17 cellular contexts compared by ENCODE assay signal in genomic region chr9:7500521-7500920, GRCh38.
"Had no signal": no experiment of that assay in that cellular context is flagged by ENCODE, and none has a peak within 500 bp of the region (broad histone marks: within the 10 kb centered on the region; RNA-seq: fewer than 3 reads in every experiment).

No MANE protein-coding gene starts in this region.

- H3K36me3 ChIP-seq: brain microvascular endothelial cell, right atrium auricular region, upper lobe of right lung had no signal

- H3K9me3 ChIP-seq: right atrium auricular region, upper lobe of right lung had no signal

- H3K27ac ChIP-seq: brain microvascular endothelial cell, right atrium auricular region, upper lobe of right lung had no signal

- H3K27me3 ChIP-seq: brain microvascular endothelial cell, right atrium auricular region, upper lobe of right lung had no signal

- H3K4me3 ChIP-seq: right atrium auricular region, upper lobe of right lung had no signal

- DNase-seq: activated CD4-positive, alpha-beta T cell treated with anti-CD3 and anti-CD28 coated beads, Interleukin-2, amount 50 U/mL, for 4 hours; activated effector memory CD4-positive, alpha-beta T cell treated with anti-CD3 and anti-CD28 coated beads, Interleukin-2, amount 50 U/mL, for 16 hours; activated naive CD4-positive, alpha-beta T cell treated with anti-CD3 and anti-CD28 coated beads, Interleukin-2, amount 50 U/mL, for 16 hours; activated T-cell treated with anti-CD3 and anti-CD28 coated beads, Interleukin-2, amount 50 U/mL, for 72 hours; aorta; brain microvascular endothelial cell; effector memory CD8-positive, alpha-beta T cell; immature natural killer cell; kidney glomerular epithelial cell; left ventricle myocardium superior; naive B cell; stimulated activated CD4-positive, alpha-beta T cell treated with anti-CD3 and anti-CD28 coated beads, Interleukin-12 subunit alpha, Interleukin-12 subunit beta, amount 100 ng/mL, for 4 hours; stimulated activated CD4-positive, alpha-beta T cell treated with anti-CD3 and anti-CD28 coated beads, Interleukin-1b, Interleukin-23, amount 100 ng/mL, for 48 hours; stimulated activated CD8-positive, alpha-beta memory T cell treated with anti-CD3 and anti-CD28 coated beads, Interleukin-4, amount 100 ng/mL, for 48 hours; stimulated activated naive CD4-positive, alpha-beta T cell; upper lobe of right lung had no signal

- ATAC-seq: activated T-cell treated with anti-CD3 and anti-CD28 coated beads, Interleukin-2, amount 50 U/mL, for 72 hours; effector memory CD8-positive, alpha-beta T cell; left ventricle myocardium superior; upper lobe of right lung had no signal

- H3K4me1 ChIP-seq: right atrium auricular region, upper lobe of right lung had no signal
